ENCODE assay signal across 24 cellular contexts in genomic region chr4:125591290-125591689, GRCh38.
DNase-seq lines count a peak whose midpoint lies in the region; ATAC-seq, FAIRE-seq and TF ChIP-seq lines count a peak whose summit lies in the region.
"Had no signal": no experiment of that assay in that cellular context is flagged by ENCODE, and none has a peak within 500 bp of the region (broad histone marks: within the 10 kb centered on the region; RNA-seq: fewer than 3 reads in every experiment).

No MANE protein-coding gene starts in this region.

- FAIRE-seq in astrocyte (lab: Jason Lieb, UNC): no peak
- FAIRE-seq: A549, GM12891, GM19239, H1 had no signal

- H3K27ac ChIP-seq in GM23338 (ENCODE audit: low read depth) (no peak overlapping the region), astrocyte (ENCODE audit: low read depth, low read length) (no peak overlapping the region), neural progenitor cell (no peak overlapping the region)
- H3K27ac ChIP-seq: A549; BLaER1 treated with 17β-estradiol and CSF1 and Interleukin-3, amounts not matched to agents 10 nM and 100 nM had no signal

- H3K9me3 ChIP-seq in astrocyte (ENCODE audit: insufficient read depth, low read depth, low read length): no peaks in the 10 kb centered on the region
- H3K9me3 ChIP-seq in neural progenitor cell (ENCODE audit: low read depth): no peaks in the 10 kb centered on the region
- H3K9me3 ChIP-seq: A549; BE2C; BLaER1 treated with 17β-estradiol and CSF1 and Interleukin-3, amounts not matched to agents 10 nM and 100 nM had no signal

- peak overlapping the region; percentile 61; the same call in 1 of the 2 replicates for H2AFZ ChIP-seq in GM23338
- peak overlapping the region; percentile 9 for H2AFZ ChIP-seq in astrocyte (ENCODE audit: low read depth, low read length)
- H2AFZ ChIP-seq in neural progenitor cell (replicated peaks): peak overlapping the region; percentile 57

- H3K4me1 ChIP-seq in GM23338 (ENCODE audit: insufficient read depth) (no peaks in the 10 kb centered on the region; the same call in 1 of the 2 replicates), astrocyte (ENCODE audit: insufficient read depth, low read length) (no peaks in the 10 kb centered on the region), neural progenitor cell (peaks cover 8% of the 10 kb centered on the region)
- H3K4me1 ChIP-seq: A549; BE2C; BLaER1 treated with 17β-estradiol and CSF1 and Interleukin-3, amounts not matched to agents 10 nM and 100 nM had no signal

- peaks cover 4% of the 10 kb centered on the region for H3K27me3 Mint-ChIP-seq in GM23338 (ENCODE audit: insufficient read depth, low read depth, poor library complexity)
- no peaks in the 10 kb centered on the region for H3K27me3 Mint-ChIP-seq in astrocyte (ENCODE audit: low read depth, unreplicated experiment)
- H3K27me3 Mint-ChIP-seq in neural progenitor cell (ENCODE audit: insufficient read depth, low read depth): no peaks in the 10 kb centered on the region
- H3K27me3 Mint-ChIP-seq: CD4-positive, alpha-beta T cell; CD8-positive, alpha-beta memory T cell had no signal

- H3F3A ChIP-seq in GM23338 (replicated peaks; ENCODE audit: low read depth) (no peaks in the 10 kb centered on the region), neural progenitor cell (ENCODE audit: low read depth) (no peaks in the 10 kb centered on the region)

- H3K4me2 ChIP-seq in GM23338: no peak overlapping the region
- no peak overlapping the region for H3K4me2 ChIP-seq in astrocyte (ENCODE audit: low read length)
- H3K4me2 ChIP-seq in neural progenitor cell: no peak overlapping the region
- H3K4me2 ChIP-seq: A549; BLaER1 treated with 17β-estradiol and CSF1 and Interleukin-3, amounts not matched to agents 10 nM and 100 nM had no signal

- TF ChIP-seq CTCF in GM23338 (conservative IDR thresholded peaks at IDR 0.05; ENCODE audit: low read depth in 2 of 2) (no peak), astrocyte (IDR thresholded peaks at IDR 0.05; ENCODE audit: insufficient read depth, low read depth, low read length) (no peak), neural progenitor cell (IDR thresholded peaks at IDR 0.05) (no peak)

- peaks cover 7% of the 10 kb centered on the region for H3K9me3 Mint-ChIP-seq in GM23338
- H3K9me3 Mint-ChIP-seq in astrocyte (ENCODE audit: unreplicated experiment): peaks cover 7% of the 10 kb centered on the region
- peaks cover 2% of the 10 kb centered on the region for H3K9me3 Mint-ChIP-seq in neural progenitor cell
- H3K9me3 Mint-ChIP-seq: CD4-positive, alpha-beta T cell had no signal

- H3K4me3 Mint-ChIP-seq in GM23338 (no peak overlapping the region), astrocyte (ENCODE audit: unreplicated experiment) (no peak overlapping the region), neural progenitor cell (no peak overlapping the region)
- H3K4me3 Mint-ChIP-seq: CD14-positive monocyte; CD4-positive, alpha-beta T cell; CD8-positive, alpha-beta memory T cell had no signal

- H3K27ac Mint-ChIP-seq in GM23338: no peak overlapping the region
- no peak overlapping the region for H3K27ac Mint-ChIP-seq in astrocyte (ENCODE audit: unreplicated experiment)
- H3K27ac Mint-ChIP-seq in neural progenitor cell: no peak overlapping the region
- H3K27ac Mint-ChIP-seq: CD4-positive, alpha-beta T cell; CD8-positive, alpha-beta memory T cell had no signal

- H3K79me2 ChIP-seq in GM23338 (replicated peaks; ENCODE audit: insufficient read depth): no peaks in the 10 kb centered on the region
- no peaks in the 10 kb centered on the region for H3K79me2 ChIP-seq in astrocyte (ENCODE audit: insufficient read depth, low read length)
- no peaks in the 10 kb centered on the region for H3K79me2 ChIP-seq in neural progenitor cell (ENCODE audit: low read depth)

- no peaks in the 10 kb centered on the region for H3K36me3 ChIP-seq in GM23338 (ENCODE audit: insufficient read depth)
- H3K36me3 ChIP-seq in astrocyte (ENCODE audit: insufficient read depth, low read length): no peaks in the 10 kb centered on the region
- no peaks in the 10 kb centered on the region for H3K36me3 ChIP-seq in neural progenitor cell
- H3K36me3 ChIP-seq: BE2C; BLaER1 treated with 17β-estradiol and CSF1 and Interleukin-3, amounts not matched to agents 10 nM and 100 nM had no signal

- 0 out of 3 replicates have a peak, but pooled peaks cover 3% of the 10 kb centered on the region for H3K4me1 Mint-ChIP-seq in GM23338
- no peaks in the 10 kb centered on the region for H3K4me1 Mint-ChIP-seq in astrocyte (ENCODE audit: low read depth, unreplicated experiment)
- no peaks in the 10 kb centered on the region for H3K4me1 Mint-ChIP-seq in neural progenitor cell
- H3K4me1 Mint-ChIP-seq: CD14-positive monocyte; CD8-positive, alpha-beta memory T cell had no signal

- H3K36me3 Mint-ChIP-seq in GM23338 (ENCODE audit: low read depth) (peaks cover 4% of the 10 kb centered on the region; the same call in 2 of the 3 replicates), astrocyte (ENCODE audit: low read depth, unreplicated experiment) (no peaks in the 10 kb centered on the region), neural progenitor cell (no peaks in the 10 kb centered on the region)
- H3K36me3 Mint-ChIP-seq: CD14-positive monocyte; CD8-positive, alpha-beta memory T cell had no signal

- ATAC-seq in GM23338: no peak
- ATAC-seq in HG02973 (IDR thresholded peaks at IDR 0.05; ENCODE audit: unreplicated experiment): no peak
- ATAC-seq: A549 had no signal

- no peaks in the 10 kb centered on the region for H3K9me2 ChIP-seq in GM23338 (ENCODE audit: insufficient read depth)

- H3K4me3 ChIP-seq in GM23338 (no peak overlapping the region), astrocyte (ENCODE audit: insufficient read depth, low read depth, low read length) (no peak overlapping the region), neural progenitor cell (no peak overlapping the region)
- H3K4me3 ChIP-seq: A549; BLaER1 treated with 17β-estradiol and CSF1 and Interleukin-3, amounts not matched to agents 10 nM and 100 nM had no signal

- H3K27me3 ChIP-seq in GM23338 (ENCODE audit: insufficient read depth): no peaks in the 10 kb centered on the region
- H3K27me3 ChIP-seq in astrocyte (ENCODE audit: insufficient read depth, low read length): no peaks in the 10 kb centered on the region
- no peaks in the 10 kb centered on the region for H3K27me3 ChIP-seq in neural progenitor cell
- H3K27me3 ChIP-seq: BE2C; BLaER1 treated with 17β-estradiol and CSF1 and Interleukin-3, amounts not matched to agents 10 nM and 100 nM had no signal

- H3K9ac ChIP-seq in astrocyte (ENCODE audit: low read length) (no peak overlapping the region), neural progenitor cell (no peak overlapping the region)
- H3K9ac ChIP-seq: BLaER1 treated with 17β-estradiol and CSF1 and Interleukin-3, amounts not matched to agents 10 nM and 100 nM had no signal

- H4K20me1 ChIP-seq in GM23338 (replicated peaks; ENCODE audit: insufficient read depth) (no peaks in the 10 kb centered on the region), astrocyte (ENCODE audit: insufficient read depth, low read length) (no peaks in the 10 kb centered on the region), neural progenitor cell (ENCODE audit: low read depth) (no peaks in the 10 kb centered on the region)
- H4K20me1 ChIP-seq: BLaER1 treated with 17β-estradiol and CSF1 and Interleukin-3, amounts not matched to agents 10 nM and 100 nM had no signal

- no peak for DNase-seq in GM23338 (ENCODE audit: low spot score)
- no peak for DNase-seq in astrocyte (ENCODE audit: low read depth)
- DNase-seq in neural progenitor cell (ENCODE audit: low spot score): no peak
- DNase-seq in middle frontal gyrus (ENCODE audit: extremely low spot score, low spot score): no peak
- DNase-seq in NCI-H2081 (lab: John Stamatoyannopoulos, UW): no peak
- DNase-seq: 8988T; ACHN; AML-193; BE2C; Calu3; CD4-positive, alpha-beta T cell; CD8-positive, alpha-beta memory T cell; DMS53; DMS79 treated with DMSO at 0.1 percent for 48 hours; GF-D8; H7; HCEC 1CT had no signal

TF ChIP-seq in GM23338, 12 proteins besides CTCF, POLR2A, EP300 and RAD21 (continues in another document):
- TF ChIP-seq ETS1 (IDR thresholded peaks at IDR 0.05) (no peak), ZNF331 (CRISPR knock-in tag; IDR thresholded peaks at IDR 0.05; ENCODE audit: low read depth) (no peak), CREB1 (CRISPR knock-in tag; IDR thresholded peaks at IDR 0.05; ENCODE audit: low read depth) (no peak), EZH2phosphoT487 (IDR thresholded peaks at IDR 0.05; ENCODE audit: unreplicated experiment) (no peak), NANOG (IDR thresholded peaks at IDR 0.05; ENCODE audit: borderline replicate concordance) (no peak)

Comparison
In these comparisons a context has a peak if more than half of its experiments do, and no peak if none do; other contexts are left out.
1. H2AFZ ChIP-seq: peak in every context shown above with its lines; median percentile 61 in GM23338; 57 in neural progenitor cell; 9 in astrocyte.